Comparison of ENCODE assay signal across 1 cellular context in the genomic region with DNA sequence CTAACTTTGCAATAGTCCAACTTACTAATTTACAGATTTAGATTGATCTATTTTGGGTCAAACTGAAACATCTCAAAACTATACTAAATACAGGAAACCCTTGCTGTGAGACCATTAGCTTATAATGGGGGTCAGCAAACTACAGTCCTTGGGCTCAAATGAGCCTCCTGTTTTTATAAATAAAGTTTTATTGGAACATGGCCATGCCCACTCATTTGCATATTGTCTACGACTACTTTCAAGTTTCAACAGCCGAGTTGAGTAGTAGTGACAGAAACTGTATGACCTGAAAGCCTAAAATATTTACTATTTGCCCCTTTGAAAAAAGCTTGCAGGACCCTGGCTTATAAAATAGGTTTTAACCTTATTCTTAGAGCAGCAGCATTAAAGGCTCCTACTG.
TF ChIP-seq lines count a peak whose summit lies in the region.

No MANE protein-coding gene starts in this region.

TF ChIP-seq in GM12878, 131 proteins besides CTCF, POLR2A, EP300 and RAD21 (continued from another document):
- TF ChIP-seq, protein P1, sequence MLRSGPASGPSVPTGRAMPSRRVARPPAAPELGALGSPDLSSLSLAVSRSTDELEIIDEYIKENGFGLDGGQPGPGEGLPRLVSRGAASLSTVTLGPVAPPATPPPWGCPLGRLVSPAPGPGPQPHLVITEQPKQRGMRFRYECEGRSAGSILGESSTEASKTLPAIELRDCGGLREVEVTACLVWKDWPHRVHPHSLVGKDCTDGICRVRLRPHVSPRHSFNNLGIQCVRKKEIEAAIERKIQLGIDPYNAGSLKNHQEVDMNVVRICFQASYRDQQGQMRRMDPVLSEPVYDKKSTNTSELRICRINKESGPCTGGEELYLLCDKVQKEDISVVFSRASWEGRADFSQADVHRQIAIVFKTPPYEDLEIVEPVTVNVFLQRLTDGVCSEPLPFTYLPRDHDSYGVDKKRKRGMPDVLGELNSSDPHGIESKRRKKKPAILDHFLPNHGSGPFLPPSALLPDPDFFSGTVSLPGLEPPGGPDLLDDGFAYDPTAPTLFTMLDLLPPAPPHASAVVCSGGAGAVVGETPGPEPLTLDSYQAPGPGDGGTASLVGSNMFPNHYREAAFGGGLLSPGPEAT (IDR thresholded peaks at IDR 0.05; ENCODE audit: low read depth): no peak
- TF ChIP-seq NR2C1 (IDR thresholded peaks at IDR 0.05): no peak
- TF ChIP-seq, protein P2, sequence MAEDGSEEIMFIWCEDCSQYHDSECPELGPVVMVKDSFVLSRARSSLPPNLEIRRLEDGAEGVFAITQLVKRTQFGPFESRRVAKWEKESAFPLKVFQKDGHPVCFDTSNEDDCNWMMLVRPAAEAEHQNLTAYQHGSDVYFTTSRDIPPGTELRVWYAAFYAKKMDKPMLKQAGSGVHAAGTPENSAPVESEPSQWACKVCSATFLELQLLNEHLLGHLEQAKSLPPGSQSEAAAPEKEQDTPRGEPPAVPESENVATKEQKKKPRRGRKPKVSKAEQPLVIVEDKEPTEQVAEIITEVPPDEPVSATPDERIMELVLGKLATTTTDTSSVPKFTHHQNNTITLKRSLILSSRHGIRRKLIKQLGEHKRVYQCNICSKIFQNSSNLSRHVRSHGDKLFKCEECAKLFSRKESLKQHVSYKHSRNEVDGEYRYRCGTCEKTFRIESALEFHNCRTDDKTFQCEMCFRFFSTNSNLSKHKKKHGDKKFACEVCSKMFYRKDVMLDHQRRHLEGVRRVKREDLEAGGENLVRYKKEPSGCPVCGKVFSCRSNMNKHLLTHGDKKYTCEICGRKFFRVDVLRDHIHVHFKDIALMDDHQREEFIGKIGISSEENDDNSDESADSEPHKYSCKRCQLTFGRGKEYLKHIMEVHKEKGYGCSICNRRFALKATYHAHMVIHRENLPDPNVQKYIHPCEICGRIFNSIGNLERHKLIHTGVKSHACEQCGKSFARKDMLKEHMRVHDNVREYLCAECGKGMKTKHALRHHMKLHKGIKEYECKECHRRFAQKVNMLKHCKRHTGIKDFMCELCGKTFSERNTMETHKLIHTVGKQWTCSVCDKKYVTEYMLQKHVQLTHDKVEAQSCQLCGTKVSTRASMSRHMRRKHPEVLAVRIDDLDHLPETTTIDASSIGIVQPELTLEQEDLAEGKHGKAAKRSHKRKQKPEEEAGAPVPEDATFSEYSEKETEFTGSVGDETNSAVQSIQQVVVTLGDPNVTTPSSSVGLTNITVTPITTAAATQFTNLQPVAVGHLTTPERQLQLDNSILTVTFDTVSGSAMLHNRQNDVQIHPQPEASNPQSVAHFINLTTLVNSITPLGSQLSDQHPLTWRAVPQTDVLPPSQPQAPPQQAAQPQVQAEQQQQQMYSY (CRISPR knock-in tag; IDR thresholded peaks at IDR 0.05): no peak
TF ChIP-seq in GM12878: peak in this region for 2.
